In genomic region chr9:98491778-98492177, GRCh38 we compare ENCODE assay signal across 18 cellular contexts.
A peak's percentile ranks its signal among the peaks of the same experiment; 100 is the strongest.
DNase-seq lines count a peak whose midpoint lies in the region; ATAC-seq and TF ChIP-seq lines count a peak whose summit lies in the region.
"Had no signal": no experiment of that assay in that cellular context is flagged by ENCODE, and none has a peak within 500 bp of the region (broad histone marks: within the 10 kb centered on the region; RNA-seq: fewer than 3 reads in every experiment).

No MANE protein-coding gene starts in this region.

- peaks cover 23% of the 10 kb centered on the region for H3K27me3 Mint-ChIP-seq in CD8-positive, alpha-beta T cell (ENCODE audit: low read depth)

- H3K4me1 ChIP-seq in right atrium auricular region, result no peaks in the 10 kb centered on the region
- H3K4me1 ChIP-seq in CD8-positive, alpha-beta T cell (ENCODE audit: insufficient read depth, low read length), result no peaks in the 10 kb centered on the region

- H3K4me3 ChIP-seq in right atrium auricular region, result no peak overlapping the region
- no peak overlapping the region for H3K4me3 ChIP-seq in kidney epithelial cell (ENCODE audit: low read depth, low read length)
- no peak overlapping the region for H3K4me3 ChIP-seq in CD8-positive, alpha-beta T cell (ENCODE audit: low read depth, low read length)

- peak; percentile 90 for ATAC-seq in Right ventricle myocardium inferior
- no peak for ATAC-seq in GM18519 (IDR thresholded peaks at IDR 0.05; ENCODE audit: low FRiP score, unreplicated experiment)
- ATAC-seq in CD8-positive, alpha-beta T cell, result no peak
- ATAC-seq: activated CD8-positive, alpha-beta T cell treated with anti-CD3 and anti-CD28 coated beads for 36 hours; HCT116; Panc1 had no signal

- H3K36me3 Mint-ChIP-seq in CD8-positive, alpha-beta T cell, result no peaks in the 10 kb centered on the region
- H3K36me3 Mint-ChIP-seq: immature natural killer cell had no signal

- TF ChIP-seq CTCF in right atrium auricular region (IDR thresholded peaks at IDR 0.05) (no peak), kidney epithelial cell (IDR thresholded peaks at IDR 0.05; ENCODE audit: insufficient read depth, low read length, poor library complexity, severe bottlenecking) (no peak)
- TF ChIP-seq CTCF in CD8-positive, alpha-beta T cell (IDR thresholded peaks at IDR 0.05), result no peak

- H3K27ac ChIP-seq in right atrium auricular region, result peak overlapping the region in 1 of 2 donors; percentile 43
- H3K27ac ChIP-seq in CD8-positive, alpha-beta T cell (ENCODE audit: low read depth, low read length), result no peak overlapping the region

- POLR2A ChIA-PET in CD8-positive, alpha-beta T cell (lab: Charles Lee), result no interaction called here

- H3K9me3 ChIP-seq in right atrium auricular region, result no peaks in the 10 kb centered on the region
- H3K9me3 ChIP-seq in CD8-positive, alpha-beta T cell (ENCODE audit: low read length), result no peaks in the 10 kb centered on the region

- no peaks in the 10 kb centered on the region for H3K4me1 Mint-ChIP-seq in CD8-positive, alpha-beta T cell (ENCODE audit: low read depth)
- H3K4me1 Mint-ChIP-seq: immature natural killer cell, nephron progenitor cell had no signal

- H3K9me3 Mint-ChIP-seq in CD8-positive, alpha-beta T cell, result no peaks in the 10 kb centered on the region
- H3K9me3 Mint-ChIP-seq: activated CD8-positive, alpha-beta T cell treated with anti-CD3 and anti-CD28 coated beads for 36 hours had no signal

- H3K4me3 Mint-ChIP-seq in CD8-positive, alpha-beta T cell, result no peak overlapping the region
- H3K4me3 Mint-ChIP-seq: activated CD8-positive, alpha-beta T cell treated with anti-CD3 and anti-CD28 coated beads for 36 hours; immature natural killer cell; nephron progenitor cell had no signal

- H3K36me3 ChIP-seq in right atrium auricular region (no peaks in the 10 kb centered on the region), kidney epithelial cell (ENCODE audit: control insufficient read depth, insufficient read depth, low read length) (no peaks in the 10 kb centered on the region)
- H3K36me3 ChIP-seq in CD8-positive, alpha-beta T cell (ENCODE audit: insufficient read depth, low read length), result no peaks in the 10 kb centered on the region

- DNase-seq in Right ventricle myocardium inferior (ENCODE audit: missing footprints) (no peak), right atrium auricular region (ENCODE audit: low spot score) (no peak), dedifferentiated amniotic fluid mesenchymal stem cell (ENCODE audit: extremely low spot score) (peak; percentile 59), kidney epithelial cell (ENCODE audit: low read depth) (peak; percentile 5), NCI-H1092 treated with DMSO at 0.1 percent for 48 hours (lab: John Stamatoyannopoulos, UW) (no peak)
- DNase-seq in activated CD4-positive, alpha-beta T cell treated with anti-CD3 and anti-CD28 coated beads, Interleukin-2, amount 50 U/mL, for 4 hours, result no peak
- no peak for DNase-seq in CD8-positive, alpha-beta T cell
- DNase-seq: activated CD8-positive, alpha-beta T cell treated with anti-CD3 and anti-CD28 coated beads for 36 hours; activated gamma-delta T cell; central memory CD4-positive, alpha-beta T cell; DMS153; erythroblast; immature natural killer cell; NCI-H1048; nephron progenitor cell had no signal

- no peak overlapping the region for H3K27ac Mint-ChIP-seq in CD8-positive, alpha-beta T cell
- H3K27ac Mint-ChIP-seq: activated CD8-positive, alpha-beta T cell treated with anti-CD3 and anti-CD28 coated beads for 36 hours; immature natural killer cell; nephron progenitor cell had no signal

- CTCF ChIA-PET in CD8-positive, alpha-beta T cell (lab: Charles Lee), result no interaction called here

- no peaks in the 10 kb centered on the region for H3K27me3 ChIP-seq in right atrium auricular region
- no peaks in the 10 kb centered on the region for H3K27me3 ChIP-seq in kidney epithelial cell (ENCODE audit: control insufficient read depth, insufficient read depth, low read length)
- H3K27me3 ChIP-seq in CD8-positive, alpha-beta T cell (ENCODE audit: insufficient read depth, low read length), result no peaks in the 10 kb centered on the region

- intact Hi-C loops in Right ventricle myocardium inferior (cut with DNase I), result no loop called here
- intact Hi-C loops in CD8-positive, alpha-beta T cell (cut with DNase I, micrococcal nuclease), result no loop called here

Comparison
In these comparisons a context has a peak if more than half of its experiments do, and no peak if none do; other contexts are left out.
1. DNase-seq: peak in dedifferentiated amniotic fluid mesenchymal stem cell (single experiment) and kidney epithelial cell (single experiment); none in Right ventricle myocardium inferior (single experiment), right atrium auricular region (single experiment), activated CD4-positive, alpha-beta T cell treated with anti-CD3 and anti-CD28 coated beads, Interleukin-2, amount 50 U/mL, for 4 hours (0 of 2), NCI-H1092 treated with DMSO at 0.1 percent for 48 hours (single experiment) and CD8-positive, alpha-beta T cell (0 of 7).